In the genomic region with DNA sequence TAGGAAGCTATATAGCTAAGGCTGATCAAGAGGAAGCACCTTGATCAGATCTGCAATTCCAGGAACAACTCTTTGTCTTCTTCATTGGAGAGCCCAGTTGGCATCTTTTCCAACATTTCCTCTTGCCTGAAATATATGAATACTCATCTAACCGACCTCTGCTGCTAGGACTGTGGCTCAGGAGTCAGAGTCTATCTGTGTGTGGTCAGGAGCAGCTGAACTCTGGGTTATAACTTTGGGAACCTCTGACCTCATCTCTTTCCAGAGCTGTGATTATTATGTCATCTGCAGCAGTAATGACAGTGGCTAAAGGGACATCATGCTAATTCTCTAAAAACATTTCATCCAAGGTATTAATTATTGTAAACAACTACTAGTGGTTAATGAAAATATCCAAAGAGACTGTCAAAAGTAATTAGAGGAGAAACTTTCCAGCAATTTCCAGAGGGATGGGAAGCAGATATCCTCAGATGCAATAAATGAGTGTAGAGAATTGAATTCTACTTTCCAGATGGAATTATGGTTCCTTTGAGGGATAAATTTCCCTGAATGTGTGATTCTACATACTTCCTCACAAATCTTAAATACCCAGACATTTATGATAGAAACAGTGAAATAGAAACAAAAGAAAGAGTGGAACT, we compare ENCODE assay signal across 1 cellular context.
TF ChIP-seq lines count a peak whose summit lies in the region.

No MANE protein-coding gene starts in this region.

TF ChIP-seq in HepG2, 621 proteins besides CTCF, POLR2A, EP300 and RAD21:
- TF ChIP-seq ZNF451 (CRISPR knock-in tag; IDR thresholded peaks at IDR 0.05): no peak
- TF ChIP-seq JDP2 (CRISPR knock-in tag; IDR thresholded peaks at IDR 0.05; ENCODE audit: borderline replicate concordance): no peak
- 0 out of 2 replicates have a peak, but pooled peaks have one; percentile 7 for TF ChIP-seq CREB1 (IDR thresholded peaks at IDR 0.05)
- TF ChIP-seq CREB1 (CRISPR knock-in tag; IDR thresholded peaks at IDR 0.05): no peak
